ENCODE assay signal across 8 cellular contexts in the genomic region with DNA sequence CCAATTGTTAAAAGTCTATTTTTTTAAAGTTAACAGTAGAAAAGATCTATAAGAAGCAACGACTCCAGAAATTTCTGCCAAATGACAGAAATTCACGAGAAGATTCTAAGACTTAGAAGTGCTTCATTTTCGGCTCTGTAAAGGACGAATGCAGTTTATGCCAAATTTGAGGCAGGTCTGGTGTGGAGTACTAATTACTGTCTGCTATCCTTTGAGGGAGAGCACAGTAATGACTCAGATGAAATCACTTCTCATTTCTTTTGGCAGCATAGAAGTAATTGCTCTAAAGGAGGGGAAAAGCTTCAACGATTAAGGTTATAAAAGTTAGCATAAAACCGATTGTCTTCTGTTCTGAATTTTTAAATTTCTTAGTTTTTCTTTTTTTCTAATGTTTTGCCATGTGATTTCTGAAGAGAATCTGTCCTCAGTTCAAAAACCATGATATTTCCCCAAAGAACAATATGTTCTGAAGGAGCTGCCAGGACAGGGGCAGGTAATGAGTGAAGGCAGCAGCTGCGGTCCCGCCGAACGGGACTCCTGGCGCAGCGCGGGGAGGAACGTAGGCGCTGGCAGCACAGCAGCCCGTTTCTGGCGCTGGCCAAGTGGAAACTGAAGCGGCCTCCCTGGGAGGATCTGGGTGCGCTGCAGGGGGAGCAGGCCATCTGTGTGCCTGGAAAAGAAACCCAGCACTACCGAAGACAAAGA. TPM values are rescaled to one million over a fixed set of nuclear protein-coding genes. Genes with fewer than 3 reads are reported as not detected.
A peak's percentile ranks its signal among the peaks of the same experiment; 100 is the strongest.
DNase-seq lines count a peak whose midpoint lies in the region; ATAC-seq, FAIRE-seq and TF ChIP-seq lines count a peak whose summit lies in the region.

No MANE protein-coding gene starts in this region.

- H3K79me2 ChIP-seq in endothelial cell of umbilical vein (ENCODE audit: control insufficient read depth, insufficient read depth, low read length): no peaks in the 10 kb centered on the region

- intact Hi-C loops in endothelial cell of umbilical vein (cut with micrococcal nuclease): no loop called here

- H3K4me3 Mint-ChIP-seq in nephron: peak overlapping the region; percentile 33 to 47 (median 47)

- H3K27ac Mint-ChIP-seq in nephron: no peak overlapping the region

- H3K9ac ChIP-seq in endothelial cell of umbilical vein (replicated peaks; ENCODE audit: extremely low read depth, insufficient read depth, low read length): no peak overlapping the region

- no peak for TF ChIP-seq CTCF in endothelial cell of umbilical vein (IDR thresholded peaks at IDR 0.05; ENCODE audit: extremely low read depth in 1 of 2, insufficient read depth in 1 of 2, low read depth in 1 of 2, low read length in 2 of 2)
- no peak for TF ChIP-seq CTCF in nephron (IDR thresholded peaks at IDR 0.05; ENCODE audit: unreplicated experiment in 3 of 3)

- no peak overlapping the region for H3K4me3 ChIP-seq in endothelial cell of umbilical vein (replicated peaks in 1 of 3; ENCODE audit: insufficient read depth in 1 of 3, low read depth in 1 of 3, low read length in 3 of 3)

- POLR2A ChIA-PET in endothelial cell of umbilical vein (lab: Charles Lee): no interaction called here

- no peak for TF ChIP-seq POLR2A in endothelial cell of umbilical vein (IDR thresholded peaks at IDR 0.05; ENCODE audit: low read depth, low read length)

- peaks cover 38% of the 10 kb centered on the region for H3K27me3 Mint-ChIP-seq in nephron (ENCODE audit: low read depth)

- FAIRE-seq in endothelial cell of umbilical vein (lab: Jason Lieb, UNC): no peak

- H2AFZ ChIP-seq in endothelial cell of umbilical vein (ENCODE audit: low read depth, low read length): peak overlapping the region; percentile 16

- CTCF ChIA-PET in endothelial cell of umbilical vein (lab: Charles Lee): interaction anchor here (0.7 to 1.4 kb wide), 5 partner anchors 8 to 566 kb away, joined by 3 to 5 read pairs (median 4); no protein-coding TSS in a partner anchor

- no peak overlapping the region for H3K27ac ChIP-seq in endothelial cell of umbilical vein (ENCODE audit: insufficient read depth, low read depth, low read length)

- H4K20me1 ChIP-seq in endothelial cell of umbilical vein (replicated peaks; ENCODE audit: control insufficient read depth, extremely low read depth, insufficient read depth, low read length): no peaks in the 10 kb centered on the region

- H3K9me1 ChIP-seq in endothelial cell of umbilical vein (replicated peaks; ENCODE audit: control insufficient read depth, extremely low read depth, insufficient read depth, low read length): no peaks in the 10 kb centered on the region

- H3K4me2 ChIP-seq in endothelial cell of umbilical vein (ENCODE audit: insufficient read depth, low read length): peak overlapping the region; percentile 11

- BruUV-seq in endothelial cell of umbilical vein (replicated peaks; lab: Mats Ljungman, UMichigan): no TSS peak

- dilution Hi-C loops in endothelial cell of umbilical vein (cut with MboI; ENCODE audit: extremely low pct_ligation_motif_present, low sequenced_read_pairs): no loop called here

- H3K4me1 Mint-ChIP-seq in nephron: no peaks in the 10 kb centered on the region

- DNase-seq in EH (ENCODE audit: low read depth) (peak; percentile 24), NCI-H82 treated with DMSO at 0.1 percent for 48 hours (lab: John Stamatoyannopoulos, UW; ENCODE audit: unreplicated experiment) (peak; percentile 13), endothelial cell of umbilical vein (ENCODE audit: low read depth, low spot score) (peak; percentile 22), NCI-H128 (lab: John Stamatoyannopoulos, UW; ENCODE audit: unreplicated experiment) (no peak)
- DNase-seq in activated CD4-positive, CD25-positive, alpha-beta regulatory T cell (lab: John Stamatoyannopoulos, UW): no peak

- H3K4me1 ChIP-seq in endothelial cell of umbilical vein (ENCODE audit: control insufficient read depth, extremely low read depth, insufficient read depth, low read length): no peaks in the 10 kb centered on the region

- H3K36me3 ChIP-seq in endothelial cell of umbilical vein (ENCODE audit: control insufficient read depth in 2 of 2, extremely low read depth in 1 of 2, insufficient read depth in 2 of 2, low read length in 2 of 2): no peaks in the 10 kb centered on the region

- no peaks in the 10 kb centered on the region for H3K9me3 Mint-ChIP-seq in nephron

- no peak for ATAC-seq in HG03280 (IDR thresholded peaks at IDR 0.05; ENCODE audit: unreplicated experiment)
- ATAC-seq in activated CD4-positive, CD25-positive, alpha-beta regulatory T cell treated with anti-CD3 and anti-CD28 coated beads, Interleukin-2, amount 50 U/mL, for 24 hours: no peak

- peaks cover 18 to 25% of the 10 kb centered on the region in 2 experiments for H3K27me3 ChIP-seq in endothelial cell of umbilical vein (ENCODE audit: control insufficient read depth in 2 of 2, insufficient read depth in 2 of 2, low read length in 2 of 2)

- H3K9me3 ChIP-seq in endothelial cell of umbilical vein (replicated peaks; ENCODE audit: control insufficient read depth, insufficient read depth, low read length): no peaks in the 10 kb centered on the region

- H3K36me3 Mint-ChIP-seq in nephron (ENCODE audit: low read depth): no peaks in the 10 kb centered on the region

TF ChIP-seq in endothelial cell of umbilical vein, 7 proteins besides CTCF, POLR2A, EP300 and RAD21:
- TF ChIP-seq MYC (IDR thresholded peaks at IDR 0.05; ENCODE audit: low read depth, low read length): no peak
- TF ChIP-seq JUN (IDR thresholded peaks at IDR 0.05; ENCODE audit: borderline replicate concordance, insufficient read depth, insufficient read length, low read depth): no peak

RNA-seq across cellular contexts. Expression of gene G6PC2, which starts 11.5 kb away (rescaled TPM):
- not detected in 2 replicates for total RNA-seq in endothelial cell of umbilical vein
- not detected in 2 replicates for polyA plus RNA-seq in endothelial cell of umbilical vein
- polyA plus RNA-seq in endothelial cell of umbilical vein (2011; cell fraction: cytosol; rRNA removed): not detected in 2 replicates
- polyA plus RNA-seq in endothelial cell of umbilical vein (2011; cell fraction: nucleus; rRNA removed): not detected in 2 replicates
- not detected in 2 replicates for polyA plus RNA-seq in endothelial cell of umbilical vein (2012)
- not detected in 2 replicates for polyA minus RNA-seq in endothelial cell of umbilical vein
- not detected for polyA minus RNA-seq in endothelial cell of umbilical vein (2011; cell fraction: cytosol; rRNA and poly(A)+ RNA removed)
- polyA minus RNA-seq in endothelial cell of umbilical vein (2011; cell fraction: nucleus; rRNA and poly(A)+ RNA removed): not detected in 2 replicates

RNA-seq across cellular contexts. Expression of gene SPC25, which starts 22.4 kb away (rescaled TPM):
- 20.5 and 24.2 TPM in 2 replicates for total RNA-seq in endothelial cell of umbilical vein
- 9.9 and 10.1 TPM in 2 replicates for polyA plus RNA-seq in endothelial cell of umbilical vein
- 9.8 and 10.7 TPM in 2 replicates for polyA plus RNA-seq in endothelial cell of umbilical vein (2011; cell fraction: cytosol; rRNA removed)
- polyA plus RNA-seq in endothelial cell of umbilical vein (2011; cell fraction: nucleus; rRNA removed): 4.0 and 7.6 TPM in 2 replicates
- 9.0 and 21.5 TPM in 2 replicates for polyA plus RNA-seq in endothelial cell of umbilical vein (2012)
- 10.1 and 10.4 TPM in 2 replicates for polyA minus RNA-seq in endothelial cell of umbilical vein
- 8.9 TPM for polyA minus RNA-seq in endothelial cell of umbilical vein (2011; cell fraction: cytosol; rRNA and poly(A)+ RNA removed)
- polyA minus RNA-seq in endothelial cell of umbilical vein (2011; cell fraction: nucleus; rRNA and poly(A)+ RNA removed): 11.5 and 14.9 TPM in 2 replicates

Comparison
In these comparisons a context has a peak if more than half of its experiments do, and no peak if none do; other contexts are left out.
1. DNase-seq: peak in EH (single experiment), NCI-H82 treated with DMSO at 0.1 percent for 48 hours (single experiment) and endothelial cell of umbilical vein (single experiment); none in NCI-H128 (single experiment) and activated CD4-positive, CD25-positive, alpha-beta regulatory T cell (0 of 4).